ENCODE assay signal across 22 cellular contexts in the genomic region with DNA sequence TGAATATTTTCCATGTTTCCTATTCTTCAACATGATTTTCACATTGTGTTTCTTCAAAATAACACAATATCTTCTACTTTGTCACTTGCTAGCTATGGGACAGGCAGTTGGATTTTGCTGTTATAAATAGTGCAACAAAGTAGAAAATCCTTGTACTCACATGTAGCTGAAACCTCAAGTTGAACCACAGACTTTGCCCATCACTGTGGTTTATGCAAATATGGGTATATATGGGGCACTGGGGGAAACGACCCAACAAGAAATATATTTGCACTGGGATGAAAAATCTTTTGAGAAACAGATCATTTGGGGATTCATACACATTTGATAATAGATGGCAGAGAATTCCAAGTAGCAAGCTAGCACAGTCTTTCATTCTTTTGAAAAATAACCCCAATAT.
"Had no signal": no experiment of that assay in that cellular context is flagged by ENCODE, and none has a peak within 500 bp of the region (broad histone marks: within the 10 kb centered on the region; RNA-seq: fewer than 3 reads in every experiment).

No MANE protein-coding gene starts in this region.

- H3K9me3 ChIP-seq: esophagus squamous epithelium, neutrophil, pancreas, right lobe of liver, suprapubic skin, transverse colon, upper lobe of right lung, uterus had no signal

- DNase-seq: cortex of kidney; effector memory CD8-positive, alpha-beta T cell; erythroblast; esophagus squamous epithelium; foreskin melanocyte; head of caudate nucleus; natural killer cell; pancreas; right lobe of liver; small intestine; stimulated activated CD4-positive, alpha-beta T cell treated with anti-CD3 and anti-CD28 coated beads, Interleukin-12 subunit alpha, Interleukin-12 subunit beta, amount 100 ng/mL, for 4 hours; stimulated activated CD4-positive, alpha-beta T cell treated with anti-CD3 and anti-CD28 coated beads, Interleukin-1b, Interleukin-23, amount 100 ng/mL, for 48 hours; stimulated activated CD4-positive, alpha-beta T cell treated with anti-CD3 and anti-CD28 coated beads, Interleukin-4, amount 100 ng/mL, for 1 hour; stimulated activated CD8-positive, alpha-beta memory T cell treated with anti-CD3 and anti-CD28 coated beads, Interleukin-4, amount 100 ng/mL, for 48 hours; stimulated activated naive CD4-positive, alpha-beta T cell; stimulated activated naive CD8-positive, alpha-beta T cell treated with anti-CD3 and anti-CD28 coated beads, Interleukin-15, amount 100 ng/mL, for 72 hours; transverse colon; upper lobe of right lung; uterus had no signal

- ATAC-seq: effector memory CD8-positive, alpha-beta T cell; natural killer cell; pancreas; right lobe of liver; stimulated activated naive CD8-positive, alpha-beta T cell treated with anti-CD3 and anti-CD28 coated beads, Interleukin-15, amount 100 ng/mL, for 72 hours; upper lobe of right lung had no signal

- H3K4me1 ChIP-seq: esophagus squamous epithelium, pancreas, right lobe of liver, suprapubic skin, transverse colon, upper lobe of right lung, uterus had no signal

- H3K4me3 ChIP-seq: esophagus squamous epithelium, lung, pancreas, right lobe of liver, suprapubic skin, transverse colon, upper lobe of right lung, uterus had no signal

- H3K27me3 ChIP-seq: esophagus squamous epithelium, neutrophil, pancreas, right lobe of liver, suprapubic skin, transverse colon, upper lobe of right lung, uterus had no signal

- H3K36me3 ChIP-seq: esophagus squamous epithelium, neutrophil, pancreas, right lobe of liver, suprapubic skin, transverse colon, upper lobe of right lung, uterus had no signal

- H3K27ac ChIP-seq: esophagus squamous epithelium, neutrophil, pancreas, right lobe of liver, suprapubic skin, transverse colon, upper lobe of right lung, uterus had no signal
